Comparison of ENCODE assay signal across 15 cellular contexts in the genomic region with DNA sequence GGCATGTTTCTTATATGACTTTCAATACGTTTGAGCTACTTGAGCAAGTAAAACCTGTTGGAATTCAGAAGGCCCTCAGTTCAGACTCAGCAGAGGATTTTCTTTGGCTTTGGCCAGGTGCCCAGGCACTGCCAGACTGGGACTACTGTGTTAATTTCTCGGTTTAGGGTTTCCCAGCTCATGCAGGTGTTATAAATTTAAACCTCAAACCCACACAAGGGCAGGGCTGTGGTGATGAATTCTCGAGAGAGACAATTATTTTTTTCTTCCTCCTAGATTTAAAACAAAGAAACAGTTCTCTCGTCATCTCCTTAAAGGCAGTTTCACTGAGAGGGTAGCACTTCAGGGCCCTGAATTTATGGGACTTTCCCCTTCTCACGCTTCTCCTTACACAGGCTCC.
A peak's percentile ranks its signal among the peaks of the same experiment; 100 is the strongest.
DNase-seq lines count a peak whose midpoint lies in the region; ATAC-seq and TF ChIP-seq lines count a peak whose summit lies in the region.
"Had no signal": no experiment of that assay in that cellular context is flagged by ENCODE, and none has a peak within 500 bp of the region (broad histone marks: within the 10 kb centered on the region; RNA-seq: fewer than 3 reads in every experiment).

No MANE protein-coding gene starts in this region.

- TF ChIP-seq POLR2A in adrenal gland (IDR thresholded peaks at IDR 0.05): no peak

- CTCF ChIA-PET in mammary epithelial cell (lab: Charles Lee; ENCODE audit: low non-redundant PET): no interaction called here

- H3K4me1 ChIP-seq in BLaER1 treated with 17β-estradiol and CSF1 and Interleukin-3, amounts not matched to agents 10 nM and 100 nM: peaks cover 11 to 32% (median 26%) of the 10 kb centered on the region in 10 experiments
- peaks cover 4% of the 10 kb centered on the region for H3K4me1 ChIP-seq in mammary epithelial cell (ENCODE audit: insufficient read depth, low read length)
- H3K4me1 ChIP-seq in adrenal gland (replicated peaks in 1 of 2): no peaks in the 10 kb centered on the region
- H3K4me1 ChIP-seq: body of pancreas, lower lobe of right lung had no signal

- in situ Hi-C loops in mammary epithelial cell (cut with MboI; ENCODE audit: low sequenced_read_pairs in 2 of 2): no loop called here

- H3K9ac ChIP-seq in BLaER1 treated with 17β-estradiol and CSF1 and Interleukin-3, amounts not matched to agents 10 nM and 100 nM: no peak overlapping the region
- H3K9ac ChIP-seq in mammary epithelial cell (ENCODE audit: insufficient read depth, low read length): no peak overlapping the region

- dilution Hi-C loops in mammary epithelial cell (cut with HindIII; ENCODE audit: low sequenced_read_pairs): no loop called here

- H3K27me3 ChIP-seq in BLaER1 treated with 17β-estradiol and CSF1 and Interleukin-3, amounts not matched to agents 10 nM and 100 nM: no peaks in the 10 kb centered on the region
- H3K27me3 ChIP-seq in mammary epithelial cell (ENCODE audit: insufficient read depth, low read length) (no peaks in the 10 kb centered on the region), adrenal gland (no peaks in the 10 kb centered on the region)
- H3K27me3 ChIP-seq: body of pancreas, MG63, neutrophil had no signal

- H3K27ac ChIP-seq in BLaER1 treated with 17β-estradiol and CSF1 and Interleukin-3, amounts not matched to agents 10 nM and 100 nM: no peak overlapping the region
- no peak overlapping the region for H3K27ac ChIP-seq in mammary epithelial cell (ENCODE audit: insufficient read depth, low read depth, low read length)
- H3K27ac ChIP-seq in adrenal gland: no peak overlapping the region
- H3K27ac ChIP-seq: body of pancreas, lower lobe of right lung, neutrophil had no signal

- H3K4me2 ChIP-seq in BLaER1 treated with 17β-estradiol and CSF1 and Interleukin-3, amounts not matched to agents 10 nM and 100 nM: peak overlapping the region in 7 of 11 experiments; percentile 23 to 59 (median 28); a peak in 12 of 22 replicates
- no peak overlapping the region for H3K4me2 ChIP-seq in mammary epithelial cell (ENCODE audit: insufficient read depth, low read depth, low read length)

- H2AFZ ChIP-seq in mammary epithelial cell (ENCODE audit: low read depth, low read length): no peak overlapping the region

- no TSS peak for BruUV-seq in mammary epithelial cell (replicated peaks; lab: Mats Ljungman, UMichigan)

- no peaks in the 10 kb centered on the region for H3K79me2 ChIP-seq in mammary epithelial cell (ENCODE audit: insufficient read depth, low read length)

- no peak overlapping the region for H3K4me3 ChIP-seq in BLaER1 treated with 17β-estradiol and CSF1 and Interleukin-3, amounts not matched to agents 10 nM and 100 nM
- H3K4me3 ChIP-seq in mammary epithelial cell (replicated peaks in 1 of 3; ENCODE audit: insufficient read depth in 1 of 3, low read depth in 2 of 3, low read length in 3 of 3) (no peak overlapping the region), adrenal gland (no peak overlapping the region)
- H3K4me3 ChIP-seq: body of pancreas, lower lobe of right lung, MG63 had no signal

- 15% methylated on average over 5 of the region's 5 CpGs for WGBS in mammary epithelial cell (ENCODE audit: low coverage, missing lambda C conversion rate)
- 74 to 82% (median 79%) methylated on average over 5 of the region's 5 CpGs for WGBS in adrenal gland, 4 donors

- H3K9me3 ChIP-seq in BLaER1 treated with 17β-estradiol and CSF1 and Interleukin-3, amounts not matched to agents 10 nM and 100 nM (replicated peaks in 1 of 11): no peaks in the 10 kb centered on the region
- H3K9me3 ChIP-seq in mammary epithelial cell (replicated peaks; ENCODE audit: insufficient read depth, low read length) (no peaks in the 10 kb centered on the region), adrenal gland (replicated peaks in 1 of 3) (no peaks in the 10 kb centered on the region)
- H3K9me3 ChIP-seq: body of pancreas, lower lobe of right lung, MG63, neutrophil had no signal

- ATAC-seq in GM18868 (IDR thresholded peaks at IDR 0.05; ENCODE audit: unreplicated experiment) (peak; percentile 55), HG03469 (IDR thresholded peaks at IDR 0.05; ENCODE audit: unreplicated experiment) (peak; percentile 48), GM21528 (IDR thresholded peaks at IDR 0.05; ENCODE audit: low FRiP score, unreplicated experiment) (no peak)
- ATAC-seq: body of pancreas, lower lobe of right lung had no signal

- intact Hi-C loops in mammary epithelial cell (cut with micrococcal nuclease) (no loop called here), adrenal gland (cut with DNase I) (no loop called here)

- DNase-seq in mammary epithelial cell (peak; percentile 82), NCI-H774 (lab: John Stamatoyannopoulos, UW) (no peak), adrenal gland (no peak)
- DNase-seq in activated CD4-positive, alpha-beta T cell treated with anti-CD3 and anti-CD28 coated beads, Interleukin-2, amount 50 U/mL, for 48 hours: no peak
- DNase-seq: activated T-cell treated with anti-CD3 and anti-CD28 coated beads, Interleukin-2, amount 50 U/mL, for 1 hour; lower lobe of right lung; MG63; stimulated activated CD4-positive, alpha-beta T cell treated with anti-CD3 and anti-CD28 coated beads, Interleukin-12 subunit alpha, Interleukin-12 subunit beta, amount 100 ng/mL, for 4 hours; stimulated activated CD8-positive, alpha-beta memory T cell treated with anti-CD3 and anti-CD28 coated beads, Interleukin-4, amount 100 ng/mL, for 48 hours had no signal

- no peaks in the 10 kb centered on the region for H3K36me3 ChIP-seq in BLaER1 treated with 17β-estradiol and CSF1 and Interleukin-3, amounts not matched to agents 10 nM and 100 nM
- H3K36me3 ChIP-seq in mammary epithelial cell (ENCODE audit: insufficient read depth, low read length): no peaks in the 10 kb centered on the region
- no peaks in the 10 kb centered on the region for H3K36me3 ChIP-seq in adrenal gland (replicated peaks in 1 of 2)
- H3K36me3 ChIP-seq: lower lobe of right lung, MG63, neutrophil had no signal

- no peaks in the 10 kb centered on the region for H4K20me1 ChIP-seq in BLaER1 treated with 17β-estradiol and CSF1 and Interleukin-3, amounts not matched to agents 10 nM and 100 nM
- no peaks in the 10 kb centered on the region for H4K20me1 ChIP-seq in mammary epithelial cell (ENCODE audit: insufficient read depth, low read length)

- TF ChIP-seq CTCF in mammary epithelial cell (conservative IDR thresholded peaks at IDR 0.05 in 1 of 2, IDR thresholded peaks at IDR 0.05 in 1 of 2; ENCODE audit: extremely low read depth in 1 of 2, insufficient read depth in 1 of 2, low read depth in 1 of 2, low read length in 2 of 2) (no peak), adrenal gland (IDR thresholded peaks at IDR 0.05) (no peak)
